8 cellular contexts compared by ENCODE assay signal in genomic region chr4:121752142-121752541, GRCh38. TPM values are rescaled to one million over a fixed set of nuclear protein-coding genes. Genes with fewer than 3 reads are reported as not detected.
"Had no signal": no experiment of that assay in that cellular context is flagged by ENCODE, and none has a peak within 500 bp of the region (broad histone marks: within the 10 kb centered on the region; RNA-seq: fewer than 3 reads in every experiment).

No MANE protein-coding gene starts in this region.

RNA-seq across cellular contexts. Expression of gene SMIM43, which starts 12.8 kb away (rescaled TPM):
- total RNA-seq: epithelial cell of proximal tubule; liver; mesenteric fat pad; mononuclear cell; naive thymus-derived CD4-positive, alpha-beta T cell; prostate gland; suprapubic skin; thyroid gland had no signal
- polyA plus RNA-seq: liver; naive thymus-derived CD4-positive, alpha-beta T cell had no signal
